ENCODE assay signal across 8 cellular contexts in genomic region chr7:45978010-45978681, GRCh38. TPM values are rescaled to one million over a fixed set of nuclear protein-coding genes. Genes with fewer than 3 reads are reported as not detected.
DNase-seq lines count a peak whose midpoint lies in the region; ATAC-seq, FAIRE-seq and TF ChIP-seq lines count a peak whose summit lies in the region.

No MANE protein-coding gene starts in this region.

- intact Hi-C loops in Panc1 (cut with micrococcal nuclease; ENCODE audit: unreplicated experiment) (no loop called here), esophagus squamous epithelium (cut with DNase I) (no loop called here), pancreas (cut with DNase I) (no loop called here)

- 1% methylated on average over 11 of the region's 11 CpGs for WGBS in A549 (ENCODE audit: missing lambda C conversion rate)
- WGBS in esophagus squamous epithelium, 2 donors: 11 to 14% methylated on average over 10 of the region's 11 CpGs
- WGBS in pancreas, 2 donors: 10 to 16% methylated on average over 11 of the region's 11 CpGs

- POLR2A ChIA-PET in A549 (lab: Yijun Ruan, JAX): interaction anchor here (1.0 kb wide), 2 partner anchors 55 to 57 kb away, joined by 3 to 9 read pairs; partner anchors contain the start of gene IGFBP3
- POLR2A ChIA-PET in Panc1 (lab: Charles Lee): interaction anchor here (0.6 kb wide), 1 partner anchor 603 kb away, joined by 3 read pairs; no protein-coding TSS in a partner anchor

- H3K27ac ChIP-seq in A549 (peak overlapping the region; percentile 97 to 98), Panc1 (ENCODE audit: low read length) (peak overlapping the region; percentile 71), esophagus squamous epithelium (peak overlapping the region; percentile 45 to 74 (median 68)), pancreas (peak overlapping the region in 2 of 4 donors; percentile 47 to 48)

- TF ChIP-seq RAD21 in A549 (conservative IDR thresholded peaks at IDR 0.05 in 1 of 2, IDR thresholded peaks at IDR 0.05 in 1 of 2): peak; percentile 44 to 60; a peak in 4 of 5 replicates

- no TSS peak for BruUV-seq in Panc1 (replicated peaks; lab: Mats Ljungman, UMichigan)

- FAIRE-seq in A549 (lab: Jason Lieb, UNC) (peak; percentile 100), pancreas (lab: Jason Lieb, UNC) (no peak)

- no peak overlapping the region for H3K4me3 ChIP-seq in A549
- peak overlapping the region in 1 of 2 experiments; percentile 15; a peak in 1 of 4 replicates for H3K4me3 ChIP-seq in Panc1 (ENCODE audit: low read depth in 2 of 2, low read length in 2 of 2)
- H3K4me3 ChIP-seq in esophagus squamous epithelium: peak overlapping the region in 1 of 4 donors; percentile 16
- H3K4me3 ChIP-seq in pancreas: no peak overlapping the region

- TF ChIP-seq POLR2A in A549 (IDR thresholded peaks at IDR 0.05; ENCODE audit: low read length): no peak
- no peak for TF ChIP-seq POLR2A in esophagus squamous epithelium (IDR thresholded peaks at IDR 0.05)

- H3K9me3 ChIP-seq in A549 (peaks cover 43% of the 10 kb centered on the region), Panc1 (ENCODE audit: control insufficient read depth, insufficient read depth, low read depth, low read length) (0 out of 2 replicates have a peak, but pooled peaks cover 3% of the 10 kb centered on the region), esophagus squamous epithelium (no peaks in the 10 kb centered on the region), pancreas (no peaks in the 10 kb centered on the region)

- TF ChIP-seq EP300 in A549 (IDR thresholded peaks at IDR 0.05): peak; percentile 95

- peak; percentile 99 for DNase-seq in A549 (ENCODE audit: low read depth in 1 of 2, low spot score in 1 of 2)
- peak; percentile 88 for DNase-seq in Panc1 (ENCODE audit: low read depth, low spot score)
- DNase-seq in esophagus squamous epithelium (lab: John Stamatoyannopoulos, UW): no peak
- peak in 3 of 6 donors; percentile 27 to 40 (median 39) for DNase-seq in pancreas
- no peak for DNase-seq in GDM1 (lab: John Stamatoyannopoulos, UW)
- no peak for DNase-seq in NCI-H2081 treated with DMSO at 0.1 percent for 48 hours (lab: John Stamatoyannopoulos, UW)

- H3K4me2 ChIP-seq in A549: peak overlapping the region; percentile 68

- in situ Hi-C loops in Panc1 (cut with HindIII; ENCODE audit: low pct_unique_long_range_greater_than_20kb, low sequenced_read_pairs): no loop called here

- H3K27me3 ChIP-seq in Panc1 (ENCODE audit: control insufficient read depth, insufficient read depth, low read length): no peaks in the 10 kb centered on the region
- no peaks in the 10 kb centered on the region for H3K27me3 ChIP-seq in esophagus squamous epithelium
- no peaks in the 10 kb centered on the region for H3K27me3 ChIP-seq in pancreas

- ATAC-seq in A549 (peak; percentile 89 to 95), GM18870 (IDR thresholded peaks at IDR 0.05; ENCODE audit: unreplicated experiment) (peak; percentile 37), Panc1 (peak; percentile 86), pancreas (peak; percentile 55 to 91 (median 82)), HG03354 (IDR thresholded peaks at IDR 0.05; ENCODE audit: poor library complexity, severe bottlenecking, unreplicated experiment) (no peak)

- H3K36me3 ChIP-seq in Panc1 (ENCODE audit: control insufficient read depth, insufficient read depth, low read length): no peaks in the 10 kb centered on the region
- H3K36me3 ChIP-seq in esophagus squamous epithelium: no peaks in the 10 kb centered on the region
- no peaks in the 10 kb centered on the region for H3K36me3 ChIP-seq in pancreas

- CTCF ChIA-PET in A549 (lab: Yijun Ruan, JAX): interaction anchor here (1.6 to 7.1 kb wide), 2 partner anchors 12 to 56 kb away, joined by 5 to 57 read pairs; partner anchors contain the start of gene IGFBP3
- CTCF ChIA-PET in Panc1 (lab: Charles Lee): interaction anchor here (0.6 kb wide), 1 partner anchor 117 kb away, joined by 4 read pairs; no protein-coding TSS in a partner anchor

- TF ChIP-seq CTCF in A549 (IDR thresholded peaks at IDR 0.05) (no peak), Panc1 (IDR thresholded peaks at IDR 0.05) (no peak), esophagus squamous epithelium (IDR thresholded peaks at IDR 0.05) (no peak), pancreas (IDR thresholded peaks at IDR 0.05) (no peak)

- H3K4me1 ChIP-seq in A549 (peaks cover 70% of the 10 kb centered on the region), Panc1 (ENCODE audit: control insufficient read depth, insufficient read depth, low read length) (peaks cover 25% of the 10 kb centered on the region), esophagus squamous epithelium (peaks cover 9 to 26% (median 12%) of the 10 kb centered on the region in 3 donors), pancreas (peaks cover 0 to 3% (median 0%) of the 10 kb centered on the region in 3 donors)

TF ChIP-seq in A549, 52 proteins besides CTCF, POLR2A, EP300 and RAD21 (continues in another document):
- TF ChIP-seq REST (IDR thresholded peaks at IDR 0.05) (no peak), MAX (IDR thresholded peaks at IDR 0.05) (peak; percentile 89), PBX3 (IDR thresholded peaks at IDR 0.05) (peak; percentile 77), RARB (CRISPR knock-in tag; IDR thresholded peaks at IDR 0.05) (peak; percentile 69; the same call in 1 of the 2 replicates), FOXS1 (CRISPR knock-in tag; IDR thresholded peaks at IDR 0.05) (0 out of 2 replicates have a peak, but pooled peaks have one; percentile 52), EHF (CRISPR knock-in tag; IDR thresholded peaks at IDR 0.05) (peak; percentile 63), ZC3H11A (IDR thresholded peaks at IDR 0.05) (no peak), ZNF302 (CRISPR knock-in tag; IDR thresholded peaks at IDR 0.05) (0 out of 2 replicates have a peak, but pooled peaks have one; percentile 42), CBX2 (IDR thresholded peaks at IDR 0.05; ENCODE audit: borderline replicate concordance, low read depth) (no peak), KDM5A (IDR thresholded peaks at IDR 0.05) (no peak), GATA3 (IDR thresholded peaks at IDR 0.05; ENCODE audit: borderline replicate concordance) (peak; percentile 97), TFCP2L1 (CRISPR knock-in tag; IDR thresholded peaks at IDR 0.05) (peak; percentile 93), RNF2 (IDR thresholded peaks at IDR 0.05; ENCODE audit: borderline replicate concordance, low read depth) (no peak), HES2 (IDR thresholded peaks at IDR 0.05) (peak; percentile 58; the same call in 1 of the 2 replicates), RFX5 (IDR thresholded peaks at IDR 0.05) (0 out of 2 replicates have a peak, but pooled peaks have one; percentile 44), CHD4 (IDR thresholded peaks at IDR 0.05; ENCODE audit: borderline replicate concordance) (0 out of 2 replicates have a peak, but pooled peaks have one; percentile 36), JUN (IDR thresholded peaks at IDR 0.05) (peak; percentile 87 to 95), SMC3 (IDR thresholded peaks at IDR 0.05) (peak; percentile 50; the same call in 2 of the 3 replicates)

RNA-seq across cellular contexts. Expression of gene IGFBP3, which starts 57.1 kb away (rescaled TPM):
- polyA plus RNA-seq in A549 (2011; rRNA removed) (291 and 316 TPM in 2 replicates), A549 (2017; fragmentation: RNase III; extraction: RNeasy Plus Mini Kit Qiagen cat#74134 plus additional on column Dnase treatment) (153 to 187 TPM (median 159 TPM) in 3 replicates), pancreas (10 to 100 TPM; 13.1 to 27.3 TPM)
- 154 and 218 TPM in 2 replicates for polyA plus RNA-seq in A549 (2012; cell fraction: cytosol; rRNA removed)
- polyA plus RNA-seq in A549 (2012; cell fraction: nucleus; rRNA removed): 290 and 454 TPM in 2 replicates
- 147 and 182 TPM in 2 replicates for polyA minus RNA-seq in A549 (2011; rRNA and poly(A)+ RNA removed)
- total RNA-seq in Panc1 (2021; ENCODE audit: unreplicated experiment) (6.0 TPM), esophagus squamous epithelium (10 to 100 TPM; 11.8 to 68.4 (median 47.9) TPM), pancreas (10 to 100 TPM in 3 of 6 donors, 1 to 10 TPM in 3; 4.6 to 21.9 (median 10.5) TPM)
- polyA plus RNA-seq in Panc1 (2012; ENCODE audit: insufficient read length): 11.4 TPM

Comparison
In these comparisons a context has a peak if more than half of its experiments do, and no peak if none do; other contexts are left out.
1. DNase-seq: peak in A549 (2 of 2) and Panc1 (single experiment); none in esophagus squamous epithelium (single experiment), GDM1 (single experiment) and NCI-H2081 treated with DMSO at 0.1 percent for 48 hours (single experiment).